Comparison of ENCODE assay signal across 1 cellular context in the genomic region with DNA sequence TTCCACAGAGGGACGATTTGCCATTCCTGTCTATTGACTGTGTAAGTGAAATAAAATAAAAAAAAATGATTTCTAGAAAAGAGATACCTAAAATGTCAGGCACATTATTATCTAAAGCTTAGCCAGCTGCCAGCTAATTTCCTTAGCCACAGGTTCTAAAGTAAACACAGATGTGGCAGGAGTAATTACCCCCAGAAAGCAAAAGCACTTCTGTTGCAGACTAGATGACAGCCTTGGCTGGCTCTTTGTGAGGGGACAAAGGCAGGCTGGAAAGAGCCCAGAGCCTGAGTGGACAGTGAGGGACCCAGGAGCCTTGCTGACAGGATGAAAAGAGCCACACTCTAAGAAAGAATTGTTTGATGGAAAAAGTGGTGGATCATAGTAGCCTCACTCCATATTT.
TF ChIP-seq lines count a peak whose summit lies in the region.

No MANE protein-coding gene starts in this region.

TF ChIP-seq in GM23338, 12 proteins besides CTCF, POLR2A, EP300 and RAD21 (continued from another document):
- TF ChIP-seq, protein P1, sequence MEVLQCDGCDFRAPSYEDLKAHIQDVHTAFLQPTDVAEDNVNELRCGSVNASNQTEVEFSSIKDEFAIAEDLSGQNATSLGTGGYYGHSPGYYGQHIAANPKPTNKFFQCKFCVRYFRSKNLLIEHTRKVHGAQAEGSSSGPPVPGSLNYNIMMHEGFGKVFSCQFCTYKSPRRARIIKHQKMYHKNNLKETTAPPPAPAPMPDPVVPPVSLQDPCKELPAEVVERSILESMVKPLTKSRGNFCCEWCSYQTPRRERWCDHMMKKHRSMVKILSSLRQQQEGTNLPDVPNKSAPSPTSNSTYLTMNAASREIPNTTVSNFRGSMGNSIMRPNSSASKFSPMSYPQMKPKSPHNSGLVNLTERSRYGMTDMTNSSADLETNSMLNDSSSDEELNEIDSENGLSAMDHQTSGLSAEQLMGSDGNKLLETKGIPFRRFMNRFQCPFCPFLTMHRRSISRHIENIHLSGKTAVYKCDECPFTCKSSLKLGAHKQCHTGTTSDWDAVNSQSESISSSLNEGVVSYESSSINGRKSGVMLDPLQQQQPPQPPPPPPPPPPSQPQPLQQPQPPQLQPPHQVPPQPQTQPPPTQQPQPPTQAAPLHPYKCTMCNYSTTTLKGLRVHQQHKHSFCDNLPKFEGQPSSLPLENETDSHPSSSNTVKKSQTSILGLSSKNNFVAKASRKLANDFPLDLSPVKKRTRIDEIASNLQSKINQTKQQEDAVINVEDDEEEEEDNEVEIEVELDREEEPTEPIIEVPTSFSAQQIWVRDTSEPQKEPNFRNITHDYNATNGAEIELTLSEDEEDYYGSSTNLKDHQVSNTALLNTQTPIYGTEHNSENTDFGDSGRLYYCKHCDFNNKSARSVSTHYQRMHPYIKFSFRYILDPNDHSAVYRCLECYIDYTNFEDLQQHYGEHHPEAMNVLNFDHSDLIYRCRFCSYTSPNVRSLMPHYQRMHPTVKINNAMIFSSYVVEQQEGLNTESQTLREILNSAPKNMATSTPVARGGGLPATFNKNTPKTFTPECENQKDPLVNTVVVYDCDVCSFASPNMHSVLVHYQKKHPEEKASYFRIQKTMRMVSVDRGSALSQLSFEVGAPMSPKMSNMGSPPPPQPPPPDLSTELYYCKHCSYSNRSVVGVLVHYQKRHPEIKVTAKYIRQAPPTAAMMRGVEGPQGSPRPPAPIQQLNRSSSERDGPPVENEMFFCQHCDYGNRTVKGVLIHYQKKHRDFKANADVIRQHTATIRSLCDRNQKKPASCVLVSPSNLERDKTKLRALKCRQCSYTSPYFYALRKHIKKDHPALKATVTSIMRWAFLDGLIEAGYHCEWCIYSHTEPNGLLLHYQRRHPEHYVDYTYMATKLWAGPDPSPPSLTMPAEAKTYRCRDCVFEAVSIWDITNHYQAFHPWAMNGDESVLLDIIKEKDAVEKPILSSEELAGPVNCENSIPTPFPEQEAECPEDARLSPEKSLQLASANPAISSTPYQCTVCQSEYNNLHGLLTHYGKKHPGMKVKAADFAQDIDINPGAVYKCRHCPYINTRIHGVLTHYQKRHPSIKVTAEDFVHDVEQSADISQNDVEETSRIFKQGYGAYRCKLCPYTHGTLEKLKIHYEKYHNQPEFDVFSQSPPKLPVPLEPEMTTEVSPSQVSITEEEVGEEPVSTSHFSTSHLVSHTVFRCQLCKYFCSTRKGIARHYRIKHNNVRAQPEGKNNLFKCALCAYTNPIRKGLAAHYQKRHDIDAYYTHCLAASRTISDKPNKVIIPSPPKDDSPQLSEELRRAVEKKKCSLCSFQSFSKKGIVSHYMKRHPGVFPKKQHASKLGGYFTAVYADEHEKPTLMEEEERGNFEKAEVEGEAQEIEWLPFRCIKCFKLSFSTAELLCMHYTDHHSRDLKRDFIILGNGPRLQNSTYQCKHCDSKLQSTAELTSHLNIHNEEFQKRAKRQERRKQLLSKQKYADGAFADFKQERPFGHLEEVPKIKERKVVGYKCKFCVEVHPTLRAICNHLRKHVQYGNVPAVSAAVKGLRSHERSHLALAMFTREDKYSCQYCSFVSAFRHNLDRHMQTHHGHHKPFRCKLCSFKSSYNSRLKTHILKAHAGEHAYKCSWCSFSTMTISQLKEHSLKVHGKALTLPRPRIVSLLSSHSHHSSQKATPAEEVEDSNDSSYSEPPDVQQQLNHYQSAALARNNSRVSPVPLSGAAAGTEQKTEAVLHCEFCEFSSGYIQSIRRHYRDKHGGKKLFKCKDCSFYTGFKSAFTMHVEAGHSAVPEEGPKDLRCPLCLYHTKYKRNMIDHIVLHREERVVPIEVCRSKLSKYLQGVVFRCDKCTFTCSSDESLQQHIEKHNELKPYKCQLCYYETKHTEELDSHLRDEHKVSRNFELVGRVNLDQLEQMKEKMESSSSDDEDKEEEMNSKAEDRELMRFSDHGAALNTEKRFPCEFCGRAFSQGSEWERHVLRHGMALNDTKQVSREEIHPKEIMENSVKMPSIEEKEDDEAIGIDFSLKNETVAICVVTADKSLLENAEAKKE (CRISPR knock-in tag; IDR thresholded peaks at IDR 0.05) = no peak
- no peak for TF ChIP-seq EZH2phosphoT487 (IDR thresholded peaks at IDR 0.05; ENCODE audit: unreplicated experiment)
- TF ChIP-seq, protein P2, sequence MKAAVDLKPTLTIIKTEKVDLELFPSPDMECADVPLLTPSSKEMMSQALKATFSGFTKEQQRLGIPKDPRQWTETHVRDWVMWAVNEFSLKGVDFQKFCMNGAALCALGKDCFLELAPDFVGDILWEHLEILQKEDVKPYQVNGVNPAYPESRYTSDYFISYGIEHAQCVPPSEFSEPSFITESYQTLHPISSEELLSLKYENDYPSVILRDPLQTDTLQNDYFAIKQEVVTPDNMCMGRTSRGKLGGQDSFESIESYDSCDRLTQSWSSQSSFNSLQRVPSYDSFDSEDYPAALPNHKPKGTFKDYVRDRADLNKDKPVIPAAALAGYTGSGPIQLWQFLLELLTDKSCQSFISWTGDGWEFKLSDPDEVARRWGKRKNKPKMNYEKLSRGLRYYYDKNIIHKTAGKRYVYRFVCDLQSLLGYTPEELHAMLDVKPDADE (IDR thresholded peaks at IDR 0.05) = no peak
